In genomic region chr14:23379331-23380196, GRCh38 we compare ENCODE assay signal across 8 cellular contexts. TPM values are rescaled to one million over a fixed set of nuclear protein-coding genes. Genes with fewer than 3 reads are reported as not detected.
DNase-seq lines count a peak whose midpoint lies in the region; ATAC-seq lines count a peak whose summit lies in the region.

No MANE protein-coding gene starts in this region.

- peak; percentile 73 for DNase-seq in NCI-H1436 (lab: John Stamatoyannopoulos, UW)
- no peak for DNase-seq in NCI-H1436 treated with DMSO at 0.1 percent for 48 hours (lab: John Stamatoyannopoulos, UW)
- peak; percentile 49 for DNase-seq in NCI-H1694 (lab: John Stamatoyannopoulos, UW)
- DNase-seq in activated CD4-positive, alpha-beta T cell treated with anti-CD3 and anti-CD28 coated beads for 1 hour: peak; percentile 64
- peak; percentile 51 for DNase-seq in cerebellar cortex (ENCODE audit: low spot score)
- DNase-seq in lung microvascular endothelial cell (ENCODE audit: low read depth in 2 of 2): peak; percentile 41 to 67
- peak; percentile 39 to 46 for DNase-seq in stimulated activated CD8-positive, alpha-beta memory T cell treated with anti-CD3 and anti-CD28 coated beads, Interleukin-2, amount 100 ng/mL, for 48 hours (ENCODE audit: low read depth in 2 of 2)

- no peak for ATAC-seq in GM18868 (IDR thresholded peaks at IDR 0.05; ENCODE audit: unreplicated experiment)

RNA-seq across cellular contexts. Expression of gene CMTM5, which starts 2.7 kb away (rescaled TPM):
- not detected in 2 replicates for total RNA-seq in lung microvascular endothelial cell

RNA-seq across cellular contexts. Expression of gene IL25, which starts 7.0 kb away (rescaled TPM):
- total RNA-seq in lung microvascular endothelial cell: not detected in 2 replicates

RNA-seq across cellular contexts. Expression of gene EFS, which starts 14.6 kb away (rescaled TPM):
- not detected in 2 replicates for total RNA-seq in lung microvascular endothelial cell

RNA-seq across cellular contexts. Expression of gene SLC22A17, which starts 26.9 kb away (rescaled TPM):
- total RNA-seq in lung microvascular endothelial cell: 0.22 and 0.60 TPM in 2 replicates

RNA-seq across cellular contexts. Expression of gene MYH6, which starts 28.5 kb away (rescaled TPM):
- not detected in 2 replicates for total RNA-seq in lung microvascular endothelial cell
